In the genomic region with DNA sequence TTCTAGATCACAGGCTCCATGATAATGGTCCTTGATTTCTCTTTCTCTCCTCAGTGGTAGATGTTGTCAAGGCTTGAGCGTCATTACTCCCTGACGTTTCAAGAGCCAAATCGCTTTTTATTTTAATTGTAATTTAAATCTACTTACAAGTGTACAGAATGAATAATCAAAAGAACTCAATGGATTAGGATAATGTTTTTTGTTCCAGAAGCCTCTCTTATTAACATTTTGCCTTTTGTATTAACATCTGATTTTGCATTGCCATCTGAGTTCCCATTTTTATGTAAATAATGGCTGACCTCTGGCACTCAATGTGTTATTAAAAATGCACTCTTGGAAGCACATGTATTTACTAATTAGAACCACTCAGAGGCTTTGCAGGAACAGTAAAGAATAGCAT, we compare ENCODE assay signal across 32 cellular contexts.
"Had no signal": no experiment of that assay in that cellular context is flagged by ENCODE, and none has a peak within 500 bp of the region (broad histone marks: within the 10 kb centered on the region; RNA-seq: fewer than 3 reads in every experiment).

No MANE protein-coding gene starts in this region.

- H3K27ac ChIP-seq: adrenal gland, breast epithelium, cardiac muscle cell, colonic mucosa, esophagus muscularis mucosa, foreskin keratinocyte, gastrocnemius medialis, heart left ventricle, WERI-Rb-1 had no signal

- DNase-seq: activated B cell treated with CpG ODN at 0.5 μM for 24 hours; activated CD4-positive, alpha-beta T cell treated with anti-CD3 and anti-CD28 coated beads for 48 hours; activated CD4-positive, alpha-beta T cell treated with anti-CD3 and anti-CD28 coated beads, Interleukin-2, amount 50 U/mL, for 1 hour; activated CD4-positive, alpha-beta T cell treated with anti-CD3 and anti-CD28 coated beads, Interleukin-2, amount 50 U/mL, for 48 hours; activated CD8-positive, alpha-beta memory T cell treated with anti-CD3 and anti-CD28 coated beads for 24 hours; activated CD8-positive, alpha-beta T cell treated with anti-CD3 and anti-CD28 coated beads for 36 hours; activated effector memory CD4-positive, alpha-beta T cell treated with anti-CD3 and anti-CD28 coated beads, Interleukin-2, amount 50 U/mL, for 16 hours; activated naive CD4-positive, alpha-beta T cell treated with anti-CD3 and anti-CD28 coated beads for 36 hours; activated naive CD8-positive, alpha-beta T cell treated with anti-CD3 and anti-CD28 coated beads for 36 hours; activated naive CD8-positive, alpha-beta T cell treated with anti-CD3 and anti-CD28 coated beads, Interleukin-2, amount 50 U/mL, for 24 hours; activated T-cell treated with anti-CD3 and anti-CD28 coated beads, Interleukin-2, amount 50 U/mL, for 1 hour; activated T-cell treated with anti-CD3 and anti-CD28 coated beads, Interleukin-2, amount 50 U/mL, for 48 hours; adrenal gland; amygdala; aorta; central memory CD4-positive, alpha-beta T cell; cerebellar nuclear complex; colonic mucosa; effector CD8-positive, alpha-beta T cell; erythroblast; foreskin keratinocyte; gastrocnemius medialis; glutamatergic neuron; heart left ventricle; T-helper 1 cell; T-helper 17 cell; T1000; WERI-Rb-1 had no signal

- H3K9me3 ChIP-seq: adrenal gland, breast epithelium, colonic mucosa, esophagus muscularis mucosa, gastrocnemius medialis, heart left ventricle had no signal

- H3K4me3 ChIP-seq: adrenal gland, breast epithelium, cardiac muscle cell, colonic mucosa, esophagus muscularis mucosa, gastrocnemius medialis, heart left ventricle had no signal

- H3K4me1 ChIP-seq: adrenal gland, breast epithelium, colonic mucosa, esophagus muscularis mucosa, foreskin keratinocyte, gastrocnemius medialis, heart left ventricle had no signal

- ATAC-seq: activated CD4-positive, CD25-positive, alpha-beta regulatory T cell treated with anti-CD3 and anti-CD28 coated beads, Interleukin-2, amount 50 U/mL, for 24 hours; activated CD8-positive, alpha-beta T cell treated with anti-CD3 and anti-CD28 coated beads for 36 hours; activated naive CD8-positive, alpha-beta T cell treated with anti-CD3 and anti-CD28 coated beads, Interleukin-2, amount 50 U/mL, for 24 hours; foreskin keratinocyte; gastrocnemius medialis; heart left ventricle; T-helper 17 cell had no signal

- H3K27me3 ChIP-seq: adrenal gland, breast epithelium, cardiac muscle cell, colonic mucosa, esophagus muscularis mucosa, foreskin keratinocyte, gastrocnemius medialis, heart left ventricle had no signal

- H3K36me3 ChIP-seq: adrenal gland, breast epithelium, cardiac muscle cell, colonic mucosa, esophagus muscularis mucosa, gastrocnemius medialis, heart left ventricle, WERI-Rb-1 had no signal
